Comparison of ENCODE assay signal across 29 cellular contexts in the genomic region with DNA sequence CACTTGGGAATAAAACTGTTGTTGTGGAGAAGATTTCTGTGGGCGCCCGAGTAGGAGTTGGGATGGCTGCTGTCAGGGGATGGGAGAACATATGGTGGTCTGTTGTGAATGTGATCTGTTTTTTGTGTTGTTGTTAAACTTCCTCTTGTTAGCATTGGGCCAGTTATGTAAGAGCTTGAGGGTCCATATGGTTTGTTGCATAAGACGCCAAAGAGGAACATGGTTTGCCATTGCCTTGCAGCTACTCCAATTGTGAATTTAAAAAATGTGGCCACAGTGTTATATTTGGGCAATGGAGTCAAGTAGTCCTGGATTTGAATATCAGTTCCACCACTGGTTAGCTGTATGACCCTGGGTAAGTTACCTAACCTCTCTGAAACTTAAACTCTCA.
DNase-seq lines count a peak whose midpoint lies in the region; ATAC-seq and TF ChIP-seq lines count a peak whose summit lies in the region.
"Had no signal": no experiment of that assay in that cellular context is flagged by ENCODE, and none has a peak within 500 bp of the region (broad histone marks: within the 10 kb centered on the region; RNA-seq: fewer than 3 reads in every experiment).

No MANE protein-coding gene starts in this region.

- ATAC-seq in HG02884 (IDR thresholded peaks at IDR 0.05; ENCODE audit: unreplicated experiment), result no peak
- no peak for ATAC-seq in GM21737 (IDR thresholded peaks at IDR 0.05; ENCODE audit: unreplicated experiment)
- ATAC-seq: activated CD8-positive, alpha-beta memory T cell treated with anti-CD3 and anti-CD28 coated beads, Interleukin-2, amount 10 ng/mL, durations not matched to agents 7 days and 5 days; GM12878; HepG2; naive thymus-derived CD4-positive, alpha-beta T cell; WTC11 had no signal

- peaks cover 0 to 6% (median 1%) of the 10 kb centered on the region in 3 donors for H3K27me3 Mint-ChIP-seq in CD14-positive monocyte (ENCODE audit: low read depth in 3 of 3)
- H3K27me3 Mint-ChIP-seq: stimulated activated naive CD8-positive, alpha-beta T cell treated with anti-CD3 and anti-CD28 coated beads, Interleukin-15, Interleukin-2, amounts not matched to agents 100 ng/mL and 50 ng/mL, for 24 hours had no signal

- no peak for TF ChIP-seq CTCF in CD14-positive monocyte (IDR thresholded peaks at IDR 0.05)

- DNase-seq in CD14-positive monocyte (ENCODE audit: low spot score), result no peak
- DNase-seq in Kasumi-1 (lab: John Stamatoyannopoulos, UW), result peak; percentile 67 to 73
- peak; percentile 66 for DNase-seq in NOMO-1 treated with dmso at 0.1 percent for 144 hours (lab: John Stamatoyannopoulos, UW; ENCODE audit: unreplicated experiment)
- peak; percentile 53 for DNase-seq in medulla oblongata (ENCODE audit: extremely low spot score)
- no peak for DNase-seq in activated T-cell treated with anti-CD3 and anti-CD28 coated beads for 4 hours
- DNase-seq: activated CD4-positive, alpha-beta T cell treated with anti-CD3 and anti-CD28 coated beads, Interleukin-2, amount 50 U/mL, for 1 hour; activated CD8-positive, alpha-beta memory T cell treated with anti-CD3 and anti-CD28 coated beads, Interleukin-2, amount 10 ng/mL, durations not matched to agents 7 days and 5 days; activated naive CD4-positive, alpha-beta T cell treated with anti-CD3 and anti-CD28 coated beads for 36 hours; amniotic stem cell; brain microvascular endothelial cell; GM23248; hypothalamus; immature natural killer cell; left ventricle myocardium inferior; naive thymus-derived CD4-positive, alpha-beta T cell; NCI-H1105; NCI-H2029 treated with DMSO at 0.1 percent for 48 hours; NCI-H345; nucleus accumbens; Right ventricle myocardium superior; T1000; thyroid gland had no signal

- H3K4me1 Mint-ChIP-seq in CD14-positive monocyte, result peaks cover 40% of the 10 kb centered on the region
- H3K4me1 Mint-ChIP-seq: WTC11 had no signal

- H3K9me3 Mint-ChIP-seq in CD14-positive monocyte, result peaks cover 3 to 12% (median 9%) of the 10 kb centered on the region in 7 donors

- intact Hi-C loops in CD14-positive monocyte (cut with micrococcal nuclease), result no loop called here

- peak overlapping the region; percentile 84 to 92 (median 88) for H3K27ac Mint-ChIP-seq in CD14-positive monocyte
- H3K27ac Mint-ChIP-seq: activated CD8-positive, alpha-beta memory T cell treated with anti-CD3 and anti-CD28 coated beads, Interleukin-2, amount 10 ng/mL, durations not matched to agents 7 days and 5 days; activated naive CD4-positive, alpha-beta T cell treated with anti-CD3 and anti-CD28 coated beads for 36 hours; immature natural killer cell; mesothelial cell of epicardium; naive thymus-derived CD4-positive, alpha-beta T cell; stimulated activated naive CD8-positive, alpha-beta T cell treated with anti-CD3 and anti-CD28 coated beads, Interleukin-15, Interleukin-2, amounts not matched to agents 100 ng/mL and 50 ng/mL, for 24 hours; WTC11 had no signal

- peaks cover 0 to 8% of the 10 kb centered on the region in 2 donors for H3K36me3 Mint-ChIP-seq in CD14-positive monocyte

- peak overlapping the region in 1 of 2 donors; percentile 80 for H3K4me3 Mint-ChIP-seq in CD14-positive monocyte
- H3K4me3 Mint-ChIP-seq: activated CD8-positive, alpha-beta memory T cell treated with anti-CD3 and anti-CD28 coated beads, Interleukin-2, amount 10 ng/mL, durations not matched to agents 7 days and 5 days; activated naive CD4-positive, alpha-beta T cell treated with anti-CD3 and anti-CD28 coated beads for 36 hours; immature natural killer cell; mesothelial cell of epicardium; naive thymus-derived CD4-positive, alpha-beta T cell; stimulated activated naive CD8-positive, alpha-beta T cell treated with anti-CD3 and anti-CD28 coated beads, Interleukin-15, Interleukin-2, amounts not matched to agents 100 ng/mL and 50 ng/mL, for 24 hours; WTC11 had no signal

Comparison
In these comparisons a context has a peak if more than half of its experiments do, and no peak if none do; other contexts are left out.
1. DNase-seq: peak in Kasumi-1 (2 of 2), NOMO-1 treated with dmso at 0.1 percent for 144 hours (single experiment) and medulla oblongata (single experiment); none in CD14-positive monocyte (single experiment) and activated T-cell treated with anti-CD3 and anti-CD28 coated beads for 4 hours (single experiment).